In genomic region chr9:136400038-136400834, GRCh38 we compare ENCODE assay signal across 8 cellular contexts. TPM values are rescaled to one million over a fixed set of nuclear protein-coding genes. Genes with fewer than 3 reads are reported as not detected.
A peak's percentile ranks its signal among the peaks of the same experiment; 100 is the strongest.
DNase-seq lines count a peak whose midpoint lies in the region; ATAC-seq and TF ChIP-seq lines count a peak whose summit lies in the region.

Gene SNAPC4, minus strand, starts transcription at chr9:136400170. Its CDS starts 1,742 bp downstream, at chr9:136398428.

- H3K4me3 Mint-ChIP-seq in T-helper 17 cell = peak within 1 kb of the TSS; percentile 87

- H3K27ac Mint-ChIP-seq in T-helper 17 cell = peak within 1 kb of the TSS; percentile 92

- no peaks in the 10 kb centered on the region for H3K36me3 Mint-ChIP-seq in T-helper 17 cell (ENCODE audit: low read depth)

- TF ChIP-seq CTCF in GM12864 (IDR thresholded peaks at IDR 0.05; ENCODE audit: low read depth, low read length, missing control alignments) = peak; percentile 90
- TF ChIP-seq CTCF in vagina (IDR thresholded peaks at IDR 0.05) = peak; percentile 75 to 100 (median 90)

- H3K27me3 ChIP-seq in vagina = no peaks in the 10 kb centered on the region

- no peak for TF ChIP-seq POLR2A in vagina (IDR thresholded peaks at IDR 0.05)

- intact Hi-C loops in vagina (cut with DNase I) = loop anchor here (10.0 kb wide), 1 partner anchor 85 kb away; no protein-coding TSS in a partner anchor

- DNase-seq in GM12864 (ENCODE audit: low read depth) (no peak), NCI-H1436 (lab: John Stamatoyannopoulos, UW) (peak; percentile 84), T-helper 17 cell (peak; percentile 83 to 88 (median 86)), hepatic stellate cell (ENCODE audit: low spot score) (peak; percentile 94), putamen (ENCODE audit: low spot score) (peak; percentile 86), vagina (ENCODE audit: extremely low spot score in 2 of 2) (no peak)

- peaks cover 36% of the 10 kb centered on the region for H3K4me1 Mint-ChIP-seq in T-helper 17 cell

- peak within 1 kb of the TSS; percentile 93 for H3K4me3 ChIP-seq in GM12864 (ENCODE audit: low read depth, low read length)
- peak within 1 kb of the TSS; percentile 92 to 96 for H3K4me3 ChIP-seq in vagina

- peaks cover 21% of the 10 kb centered on the region for H3K4me1 ChIP-seq in vagina

- H3K27me3 Mint-ChIP-seq in T-helper 17 cell = no peaks in the 10 kb centered on the region

- H3K27ac ChIP-seq in angular gyrus (ENCODE audit: low read depth, low read length) (peak within 1 kb of the TSS; percentile 62), vagina (peak within 1 kb of the TSS; percentile 31)

- ATAC-seq in HG02642 (IDR thresholded peaks at IDR 0.05; ENCODE audit: poor library complexity, unreplicated experiment) = peak; percentile 70
- ATAC-seq in T-helper 17 cell = peak; percentile 63

- H3K36me3 ChIP-seq in vagina = peaks cover 0 to 30% of the 10 kb centered on the region in 2 donors

- H3K9me3 ChIP-seq in T-helper 17 cell (ENCODE audit: control insufficient read depth, low read length, poor library complexity, severe bottlenecking) = no peaks in the 10 kb centered on the region
- no peaks in the 10 kb centered on the region for H3K9me3 ChIP-seq in vagina

RNA-seq across cellular contexts. Expression of gene SNAPC4, which starts in this region (rescaled TPM):
- total RNA-seq in T-helper 17 cell (10 to 100 TPM; 10.6 to 11.0 TPM), vagina (3.2 TPM)

Comparison
In these comparisons a context has a peak if more than half of its experiments do, and no peak if none do; other contexts are left out.
1. DNase-seq: peak in NCI-H1436 (single experiment), T-helper 17 cell (3 of 3), hepatic stellate cell (single experiment) and putamen (single experiment); none in GM12864 (single experiment) and vagina (0 of 2).